8 cellular contexts compared by ENCODE assay signal in genomic region chr15:70376929-70377691, GRCh38.
DNase-seq lines count a peak whose midpoint lies in the region; ATAC-seq and TF ChIP-seq lines count a peak whose summit lies in the region.

No MANE protein-coding gene starts in this region.

- intact Hi-C loops in uterus (cut with DNase I; ENCODE audit: low total_unique reads), result no loop called here

- TF ChIP-seq CTCF in liver (IDR thresholded peaks at IDR 0.05; ENCODE audit: low read depth, low read length, missing input control), result no peak
- no peak for TF ChIP-seq CTCF in uterus (IDR thresholded peaks at IDR 0.05)

- H3K4me3 ChIP-seq in liver (ENCODE audit: low read depth in 1 of 3, low read length in 3 of 3) (peak overlapping the region in 1 of 3 donors; percentile 6), uterus (no peak overlapping the region)

- peak overlapping the region in 1 of 2 donors; percentile 32 for H3K9ac ChIP-seq in liver (ENCODE audit: low read depth in 1 of 2, low read length in 2 of 2)

- TF ChIP-seq RAD21 in liver (IDR thresholded peaks at IDR 0.05), result peak; percentile 52 to 55

- H3K27me3 ChIP-seq in liver (ENCODE audit: control insufficient read depth in 4 of 4, insufficient read depth in 4 of 4, low read length in 3 of 4) (no peaks in the 10 kb centered on the region), uterus (no peaks in the 10 kb centered on the region)

- whole genome bisulfite sequencing in liver, result 4% methylated on average over 21 of the region's 21 CpGs

- peak; percentile 72 for DNase-seq in AG20443 (ENCODE audit: low spot score)
- DNase-seq in MV-4-11 (lab: John Stamatoyannopoulos, UW), result peak; percentile 76
- DNase-seq in cerebellar cortex (ENCODE audit: low spot score), result peak; percentile 65
- DNase-seq in uterus, result peak; percentile 63 to 66
- DNase-seq in stimulated activated naive CD8-positive, alpha-beta T cell treated with anti-CD3 and anti-CD28 coated beads, Interleukin-15, Interleukin-2, amounts not matched to agents 100 U/mL and 50 U/mL, for 24 hours, result no peak
- no peak for DNase-seq in ureter (ENCODE audit: low spot score)

- H3K27ac ChIP-seq in liver (ENCODE audit: low read depth in 1 of 2, low read length in 2 of 2) (peak overlapping the region; percentile 54 to 77), uterus (peak overlapping the region; percentile 64 to 72)

- H3K9me3 ChIP-seq in liver (ENCODE audit: control insufficient read depth in 4 of 4, low read length in 3 of 4), result no peaks in the 10 kb centered on the region
- no peaks in the 10 kb centered on the region for H3K9me3 ChIP-seq in uterus

- no peak for TF ChIP-seq POLR2A in uterus (IDR thresholded peaks at IDR 0.05)

- H3K4me1 ChIP-seq in liver (ENCODE audit: control insufficient read depth in 4 of 4, insufficient read depth in 4 of 4, low read length in 3 of 4) (peaks cover 5 to 34% (median 24%) of the 10 kb centered on the region in 4 donors), uterus (no peaks in the 10 kb centered on the region)

- ATAC-seq in stimulated activated naive CD8-positive, alpha-beta T cell treated with anti-CD3 and anti-CD28 coated beads, Interleukin-15, Interleukin-2, amounts not matched to agents 100 U/mL and 50 U/mL, for 24 hours, result no peak
- no peak for ATAC-seq in GM21619 (IDR thresholded peaks at IDR 0.05; ENCODE audit: unreplicated experiment)

- no peaks in the 10 kb centered on the region for H3K36me3 ChIP-seq in liver (ENCODE audit: control insufficient read depth in 4 of 4, insufficient read depth in 3 of 4, low read depth in 1 of 4, low read length in 3 of 4)
- H3K36me3 ChIP-seq in uterus, result no peaks in the 10 kb centered on the region

TF ChIP-seq in liver, 16 proteins besides CTCF, POLR2A, EP300 and RAD21:
- peak; percentile 46 to 71 for TF ChIP-seq HNF4A (conservative IDR thresholded peaks at IDR 0.05)
- TF ChIP-seq, protein P1, sequence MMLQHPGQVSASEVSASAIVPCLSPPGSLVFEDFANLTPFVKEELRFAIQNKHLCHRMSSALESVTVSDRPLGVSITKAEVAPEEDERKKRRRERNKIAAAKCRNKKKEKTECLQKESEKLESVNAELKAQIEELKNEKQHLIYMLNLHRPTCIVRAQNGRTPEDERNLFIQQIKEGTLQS (IDR thresholded peaks at IDR 0.05), result no peak
- no peak for TF ChIP-seq EGR1 (IDR thresholded peaks at IDR 0.05; ENCODE audit: low read depth in 2 of 2)
- no peak for TF ChIP-seq ZBTB33 (IDR thresholded peaks at IDR 0.05)
- TF ChIP-seq GABPA (IDR thresholded peaks at IDR 0.05 in 1 of 2, conservative IDR thresholded peaks at IDR 0.05 in 1 of 2), result peak in 1 of 2 donors; percentile 38
- TF ChIP-seq YY1 (IDR thresholded peaks at IDR 0.05), result peak; percentile 74
- TF ChIP-seq HNF4G (IDR thresholded peaks at IDR 0.05), result no peak
- TF ChIP-seq JUND (IDR thresholded peaks at IDR 0.05), result peak; percentile 60 to 71
- no peak for TF ChIP-seq TAF1 (conservative IDR thresholded peaks at IDR 0.05)
- peak; percentile 58 for TF ChIP-seq SP1 (IDR thresholded peaks at IDR 0.05)
- TF ChIP-seq FOXA2 (IDR thresholded peaks at IDR 0.05), result peak; percentile 49
- peak; percentile 27 for TF ChIP-seq FOXA1 (IDR thresholded peaks at IDR 0.05)
- no peak for TF ChIP-seq MAX (IDR thresholded peaks at IDR 0.05)
- peak; percentile 31 to 85 for TF ChIP-seq RXRA (IDR thresholded peaks at IDR 0.05)
- TF ChIP-seq NR2F2 (IDR thresholded peaks at IDR 0.05), result no peak
- peak; percentile 59 for TF ChIP-seq REST (IDR thresholded peaks at IDR 0.05)

Comparison
In these comparisons a context has a peak if more than half of its experiments do, and no peak if none do; other contexts are left out.
1. DNase-seq: peak in AG20443 (single experiment), MV-4-11 (single experiment), cerebellar cortex (single experiment) and uterus (2 of 2); none in stimulated activated naive CD8-positive, alpha-beta T cell treated with anti-CD3 and anti-CD28 coated beads, Interleukin-15, Interleukin-2, amounts not matched to agents 100 U/mL and 50 U/mL, for 24 hours (single experiment) and ureter (single experiment).